1 cellular context compared by ENCODE assay signal in genomic region chr5:170625221-170626165, GRCh38.
TF ChIP-seq lines count a peak whose summit lies in the region.

No MANE protein-coding gene starts in this region.

TF ChIP-seq in GM23338, 12 proteins besides CTCF, POLR2A, EP300 and RAD21 (continued from another document):
- no peak for TF ChIP-seq ETS1 (IDR thresholded peaks at IDR 0.05)
- no peak for TF ChIP-seq EZH2 (IDR thresholded peaks at IDR 0.05; ENCODE audit: low read depth, unreplicated experiment)
- TF ChIP-seq STAT1 (IDR thresholded peaks at IDR 0.05; ENCODE audit: unreplicated experiment) = no peak
- TF ChIP-seq NANOG (IDR thresholded peaks at IDR 0.05; ENCODE audit: borderline replicate concordance) = no peak
- no peak for TF ChIP-seq ZNF114 (CRISPR knock-in tag; IDR thresholded peaks at IDR 0.05)
- no peak for TF ChIP-seq ZNF331 (CRISPR knock-in tag; IDR thresholded peaks at IDR 0.05; ENCODE audit: low read depth)
TF ChIP-seq in GM23338: peak in this region for 0.
